ENCODE assay signal across 1 cellular context in genomic region chr12:6782119-6782518, GRCh38.
TF ChIP-seq lines count a peak whose summit lies in the region.

No MANE protein-coding gene starts in this region.

TF ChIP-seq in GM12878, 131 proteins besides CTCF, POLR2A, EP300 and RAD21:
- TF ChIP-seq ELK1 (IDR thresholded peaks at IDR 0.05; ENCODE audit: low read depth, low read length) (no peak), BCL3 (IDR thresholded peaks at IDR 0.05; ENCODE audit: borderline replicate concordance, insufficient read depth, low read depth, low read length, poor library complexity, severe bottlenecking) (peak; percentile 61)
